In the genomic region with DNA sequence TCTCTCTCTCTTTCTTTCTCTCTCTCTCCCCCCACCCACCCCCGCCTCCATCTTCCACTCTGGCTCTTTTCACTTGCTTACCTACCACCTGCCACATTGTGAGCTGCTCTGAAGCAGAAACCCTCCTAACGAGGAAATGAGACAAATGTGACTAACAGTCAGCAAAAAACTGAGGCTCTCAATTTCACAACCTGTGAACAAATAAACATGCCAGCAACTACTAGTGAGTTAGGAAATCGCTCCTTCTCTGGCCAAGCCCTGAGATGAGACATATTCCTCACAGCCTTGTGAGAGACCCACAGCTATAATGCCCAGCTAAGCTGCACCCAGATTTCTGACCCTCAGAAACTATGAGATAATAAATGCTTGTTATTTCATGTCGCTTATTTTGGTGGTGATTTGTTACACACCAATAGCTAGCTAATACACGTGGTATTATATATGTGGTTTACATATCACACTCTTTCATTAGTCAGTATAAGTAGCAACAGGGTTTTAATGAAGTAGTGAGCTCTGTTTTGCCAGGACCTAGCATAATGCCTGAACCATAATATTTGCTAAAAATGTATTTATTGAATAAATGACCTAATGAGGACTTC, we compare ENCODE assay signal across 25 cellular contexts. TPM values are rescaled to one million over a fixed set of nuclear protein-coding genes. Genes with fewer than 3 reads are reported as not detected.
"Had no signal": no experiment of that assay in that cellular context is flagged by ENCODE, and none has a peak within 500 bp of the region (broad histone marks: within the 10 kb centered on the region; RNA-seq: fewer than 3 reads in every experiment).

No MANE protein-coding gene starts in this region.

- H3K9me3 ChIP-seq: body of pancreas, gastroesophageal sphincter, psoas muscle, sigmoid colon, testis had no signal

- H3K4me3 Mint-ChIP-seq: activated CD8-positive, alpha-beta T cell treated with anti-CD3 and anti-CD28 coated beads, Interleukin-2, amount 10 ng/mL, durations not matched to agents 7 days and 5 days; activated naive CD8-positive, alpha-beta T cell; neural crest cell; WTC11 had no signal

- H3K36me3 ChIP-seq: gastroesophageal sphincter, heart right ventricle, sigmoid colon, stomach had no signal

- H3K27ac Mint-ChIP-seq: activated CD8-positive, alpha-beta T cell treated with anti-CD3 and anti-CD28 coated beads, Interleukin-2, amount 10 ng/mL, durations not matched to agents 7 days and 5 days; activated naive CD8-positive, alpha-beta T cell; WTC11 had no signal

- H3K27ac ChIP-seq: body of pancreas, gastroesophageal sphincter, heart right ventricle, psoas muscle, sigmoid colon, stomach, testis had no signal

- FAIRE-seq: islet of Langerhans, TTC549 had no signal

- H3K4me3 ChIP-seq: body of pancreas, gastroesophageal sphincter, heart right ventricle, lung, psoas muscle, sigmoid colon, stomach, testis had no signal

- ATAC-seq: activated CD8-positive, alpha-beta T cell treated with anti-CD3 and anti-CD28 coated beads, Interleukin-2, amount 10 ng/mL, durations not matched to agents 7 days and 5 days; body of pancreas; gastroesophageal sphincter; heart right ventricle; left colon; psoas muscle; WTC11 had no signal

- DNase-seq: activated CD4-positive, alpha-beta T cell treated with anti-CD3 and anti-CD28 coated beads for 48 hours; activated CD8-positive, alpha-beta memory T cell treated with anti-CD3 and anti-CD28 coated beads, Interleukin-2, amount 50 U/mL, for 4 hours; activated CD8-positive, alpha-beta T cell treated with anti-CD3 and anti-CD28 coated beads, Interleukin-2, amount 10 ng/mL, durations not matched to agents 7 days and 5 days; activated effector memory CD4-positive, alpha-beta T cell treated with anti-CD3 and anti-CD28 coated beads, Interleukin-2, amount 50 U/mL, for 16 hours; activated T-cell treated with anti-CD3 and anti-CD28 coated beads, Interleukin-2, amount 50 U/mL, for 48 hours; amygdala; body of pancreas; cortex of kidney; effector CD4-positive, alpha-beta T cell; heart right ventricle; left colon; midbrain; psoas muscle; sigmoid colon; stimulated activated CD4-positive, alpha-beta T cell treated with anti-CD3 and anti-CD28 coated beads, Interleukin-1b, Interleukin-23, amount 100 ng/mL, for 48 hours; stomach; T-helper 2 cell; testis had no signal

- H3K9me3 Mint-ChIP-seq: neural crest cell, WTC11 had no signal

- H3K36me3 Mint-ChIP-seq: activated naive CD8-positive, alpha-beta T cell; WTC11 had no signal

- H3K4me1 Mint-ChIP-seq: neural crest cell, WTC11 had no signal

- H3K4me1 ChIP-seq: body of pancreas, gastroesophageal sphincter, heart right ventricle, psoas muscle, sigmoid colon, stomach, testis had no signal

- H3K27me3 ChIP-seq: body of pancreas, sigmoid colon, stomach, testis had no signal

RNA-seq across cellular contexts. Expression of gene ZNF521, which starts 8.4 kb away (rescaled TPM):
- total RNA-seq: activated CD8-positive, alpha-beta T cell treated with anti-CD3 and anti-CD28 coated beads, Interleukin-2, amount 10 ng/mL, durations not matched to agents 7 days and 5 days had no signal
